27 cellular contexts compared by ENCODE assay signal in the genomic region with DNA sequence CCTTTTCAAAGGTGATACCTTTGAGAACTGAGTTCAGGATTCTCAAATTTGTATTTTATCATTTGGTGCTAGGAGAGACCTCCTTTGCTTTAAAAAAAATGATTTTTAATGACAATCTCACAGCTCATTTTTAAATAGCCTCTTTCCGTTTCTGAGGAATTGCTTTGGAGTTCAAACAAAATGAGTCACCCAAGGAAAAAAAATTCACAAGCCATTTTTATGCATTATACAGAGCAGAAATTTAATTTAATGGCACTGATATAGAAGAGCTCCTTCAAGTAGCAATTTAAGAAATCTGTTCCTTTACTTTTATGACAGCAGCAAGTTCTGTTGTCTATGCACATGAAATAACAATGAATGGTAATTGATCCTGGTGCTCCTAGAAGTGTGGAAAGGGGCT.
DNase-seq lines count a peak whose midpoint lies in the region; ATAC-seq, FAIRE-seq and TF ChIP-seq lines count a peak whose summit lies in the region.
"Had no signal": no experiment of that assay in that cellular context is flagged by ENCODE, and none has a peak within 500 bp of the region (broad histone marks: within the 10 kb centered on the region; RNA-seq: fewer than 3 reads in every experiment).

No MANE protein-coding gene starts in this region.

- no peak for TF ChIP-seq RAD21 in HepG2 (CRISPR knock-in tag; IDR thresholded peaks at IDR 0.05)

- peaks cover 6% of the 10 kb centered on the region for H3K4me1 Mint-ChIP-seq in stimulated activated naive CD8-positive, alpha-beta T cell treated with anti-CD3 and anti-CD28 coated beads, Interleukin-15, amount 100 ng/mL, for 72 hours
- H3K4me1 Mint-ChIP-seq in CD14-positive monocyte, result peaks cover 8% of the 10 kb centered on the region

- no peaks in the 10 kb centered on the region for H4K20me1 ChIP-seq in PC-3 (ENCODE audit: low read length)
- H4K20me1 ChIP-seq in HepG2 (ENCODE audit: insufficient read depth, low read length), result no peaks in the 10 kb centered on the region

- H3F3A ChIP-seq in PC-3 (ENCODE audit: low read length, unreplicated experiment), result no peaks in the 10 kb centered on the region

- in situ Hi-C loops in HepG2 (cut with HindIII; ENCODE audit: extremely low pct_ligation_motif_present, low pct_unique_long_range_greater_than_20kb), result no loop called here

- no TSS peak for BruUV-seq in PC-3 (replicated peaks; lab: Mats Ljungman, UMichigan)
- no TSS peak for BruUV-seq in HepG2 (replicated peaks; lab: Mats Ljungman, UMichigan)

- ATAC-seq in PC-3 (peak; percentile 64), GM19023 (IDR thresholded peaks at IDR 0.05; ENCODE audit: unreplicated experiment) (no peak), HepG2 (no peak)
- no peak for ATAC-seq in stimulated activated naive CD8-positive, alpha-beta T cell treated with anti-CD3 and anti-CD28 coated beads, Interleukin-15, amount 100 ng/mL, for 72 hours
- ATAC-seq: sciatic nerve had no signal

- intact Hi-C loops in PC-3 (cut with micrococcal nuclease), result no loop called here
- intact Hi-C loops in HepG2 (cut with micrococcal nuclease; ENCODE audit: unreplicated experiment), result no loop called here
- intact Hi-C loops in CD14-positive monocyte (cut with micrococcal nuclease), result no loop called here

- H3K9ac ChIP-seq in PC-3 (ENCODE audit: low read length) (no peak overlapping the region), HepG2 (ENCODE audit: insufficient read depth, low read depth, low read length) (no peak overlapping the region)

- peaks cover 8% of the 10 kb centered on the region; the same call in 1 of the 2 replicates for H3K4me1 ChIP-seq in PC-3 (ENCODE audit: insufficient read depth, low read length)
- H3K4me1 ChIP-seq in HepG2 (ENCODE audit: insufficient read depth, low read length), result no peaks in the 10 kb centered on the region

- no peak for TF ChIP-seq POLR2A in HepG2 (IDR thresholded peaks at IDR 0.05; ENCODE audit: insufficient read depth in 1 of 2, low read depth in 2 of 2, low read length in 2 of 2)

- H3K9me3 ChIP-seq in PC-3 (ENCODE audit: low read length) (no peaks in the 10 kb centered on the region), HepG2 (ENCODE audit: low read length) (no peaks in the 10 kb centered on the region)
- H3K9me3 ChIP-seq: stomach had no signal

- peak overlapping the region in 1 of 2 donors; percentile 22 for H3K27ac Mint-ChIP-seq in stimulated activated naive CD8-positive, alpha-beta T cell treated with anti-CD3 and anti-CD28 coated beads, Interleukin-15, amount 100 ng/mL, for 72 hours
- H3K27ac Mint-ChIP-seq in CD14-positive monocyte, result no peak overlapping the region
- H3K27ac Mint-ChIP-seq: CD4-positive, alpha-beta memory T cell; T-helper 1 cell treated with Interleukin-12 subunit alpha and Interleukin-12 subunit beta and Interleukin-4 antibody, amounts not matched to agents 30 μg/mL and 1 μg/mL, for 36 hours had no signal

- H3K79me2 ChIP-seq in PC-3 (ENCODE audit: low read length) (no peaks in the 10 kb centered on the region), HepG2 (ENCODE audit: insufficient read depth, low read length) (no peaks in the 10 kb centered on the region)

- no peaks in the 10 kb centered on the region for H3K9me3 Mint-ChIP-seq in stimulated activated naive CD8-positive, alpha-beta T cell treated with anti-CD3 and anti-CD28 coated beads, Interleukin-15, amount 100 ng/mL, for 72 hours
- H3K9me3 Mint-ChIP-seq in CD14-positive monocyte, result no peaks in the 10 kb centered on the region
- H3K9me3 Mint-ChIP-seq: CD4-positive, alpha-beta memory T cell; T-helper 1 cell treated with Interleukin-12 subunit alpha and Interleukin-12 subunit beta and Interleukin-4 antibody, amounts not matched to agents 30 μg/mL and 1 μg/mL, for 36 hours had no signal

- no peak for FAIRE-seq in HepG2 (lab: Jason Lieb, UNC)
- FAIRE-seq: frontal cortex, H54 had no signal

- TF ChIP-seq CTCF in PC-3 (conservative IDR thresholded peaks at IDR 0.05; ENCODE audit: low read depth, low read length) (no peak), HepG2 (CRISPR knock-in tag; IDR thresholded peaks at IDR 0.05) (no peak), CD14-positive monocyte (IDR thresholded peaks at IDR 0.05) (no peak)

- peaks cover 0 to 1% of the 10 kb centered on the region in 2 donors for H3K36me3 Mint-ChIP-seq in CD14-positive monocyte
- H3K36me3 Mint-ChIP-seq: CD4-positive, alpha-beta memory T cell had no signal

- H2AFZ ChIP-seq in PC-3 (ENCODE audit: low read length) (no peak overlapping the region), HepG2 (ENCODE audit: low read length) (no peak overlapping the region)

- H3K27me3 ChIP-seq in PC-3 (ENCODE audit: low read length) (no peaks in the 10 kb centered on the region), HepG2 (ENCODE audit: control insufficient read depth in 1 of 2, insufficient read depth in 2 of 2, low read length in 2 of 2) (no peaks in the 10 kb centered on the region)
- H3K27me3 ChIP-seq: stomach had no signal

- H3K4me3 ChIP-seq in PC-3 (ENCODE audit: low read length) (no peak overlapping the region), HepG2 (replicated peaks in 1 of 3; ENCODE audit: insufficient read depth in 1 of 3, low read depth in 2 of 3, low read length in 3 of 3) (no peak overlapping the region)
- H3K4me3 ChIP-seq: stomach had no signal

- WGBS in HepG2 (ENCODE audit: low lambda C conversion rate), result 17% methylated on average over 1 of the region's 1 CpG

- H3K4me3 Mint-ChIP-seq in stimulated activated naive CD8-positive, alpha-beta T cell treated with anti-CD3 and anti-CD28 coated beads, Interleukin-15, amount 100 ng/mL, for 72 hours, result no peak overlapping the region
- H3K4me3 Mint-ChIP-seq in CD14-positive monocyte, result no peak overlapping the region
- H3K4me3 Mint-ChIP-seq: CD4-positive, alpha-beta memory T cell; T-helper 1 cell treated with Interleukin-12 subunit alpha and Interleukin-12 subunit beta and Interleukin-4 antibody, amounts not matched to agents 30 μg/mL and 1 μg/mL, for 36 hours had no signal

- H3K36me3 ChIP-seq in PC-3 (ENCODE audit: low read depth, low read length) (no peaks in the 10 kb centered on the region), HepG2 (replicated peaks in 1 of 2; ENCODE audit: control insufficient read depth in 1 of 2, insufficient read depth in 2 of 2, low read length in 2 of 2) (no peaks in the 10 kb centered on the region)
- H3K36me3 ChIP-seq: stomach had no signal

- H3K9me2 ChIP-seq in PC-3 (replicated peaks; ENCODE audit: low read length), result 0 out of 2 replicates have a peak, but pooled peaks cover 3% of the 10 kb centered on the region

- no peaks in the 10 kb centered on the region for H3K27me3 Mint-ChIP-seq in stimulated activated naive CD8-positive, alpha-beta T cell treated with anti-CD3 and anti-CD28 coated beads, Interleukin-15, amount 100 ng/mL, for 72 hours
- no peaks in the 10 kb centered on the region for H3K27me3 Mint-ChIP-seq in CD14-positive monocyte (ENCODE audit: low read depth in 3 of 3)
- H3K27me3 Mint-ChIP-seq: CD4-positive, alpha-beta memory T cell had no signal

- POLR2A ChIA-PET in PC-3 (lab: Charles Lee; ENCODE audit: unreplicated experiment), result no interaction called here
- POLR2A ChIA-PET in HepG2 (lab: Yijun Ruan, JAX), result no interaction called here

- no peak for TF ChIP-seq EP300 in HepG2 (IDR thresholded peaks at IDR 0.05; ENCODE audit: low read depth in 2 of 2, low read length in 2 of 2)
- no peak for TF ChIP-seq EP300 in HepG2 (CRISPR knock-in tag; IDR thresholded peaks at IDR 0.05; ENCODE audit: borderline replicate concordance)

- no peak overlapping the region for H3K27ac ChIP-seq in PC-3 (ENCODE audit: low read length)
- no peak overlapping the region for H3K27ac ChIP-seq in HepG2 (ENCODE audit: extremely low read length, insufficient read depth, low read length)
- H3K27ac ChIP-seq: epithelial cell of prostate, stomach had no signal

- CTCF ChIA-PET in PC-3 (lab: Charles Lee), result no interaction called here
- CTCF ChIA-PET in HepG2 (lab: Yijun Ruan, JAX; ENCODE audit: low intra/inter-chr PET ratio, low total read pairs), result no interaction called here

- H3K4me2 ChIP-seq in PC-3 (ENCODE audit: low read length), result no peak overlapping the region
- H3K4me2 ChIP-seq in HepG2 (ENCODE audit: low read depth, low read length), result no peak overlapping the region

- peak; percentile 37 for DNase-seq in EL
- peak; percentile 46 for DNase-seq in PC-3
- peak; percentile 36 for DNase-seq in dermis blood vessel endothelial cell
- DNase-seq in myocyte (ENCODE audit: low read depth), result peak; percentile 33
- no peak for DNase-seq in HepG2 (ENCODE audit: low spot score)
- no peak for DNase-seq in stimulated activated naive CD8-positive, alpha-beta T cell treated with anti-CD3 and anti-CD28 coated beads, Interleukin-15, amount 100 ng/mL, for 72 hours
- no peak for DNase-seq in CD14-positive monocyte (ENCODE audit: low spot score)
- DNase-seq: activated CD4-positive, alpha-beta T cell treated with anti-CD3 and anti-CD28 coated beads for 1 hour; activated CD8-positive, alpha-beta memory T cell treated with anti-CD3 and anti-CD28 coated beads for 24 hours; activated T-cell treated with anti-CD3 and anti-CD28 coated beads, Interleukin-2, amount 50 U/mL, for 1 hour; CD4-positive, alpha-beta memory T cell; DMS 273 treated with DMSO at 0.1 percent for 48 hours; GF-D8; hippocampal formation; islet precursor cell; Karpas-422; NCI-H187; NCI-H2227 treated with DMSO at 0.1 percent for 48 hours; posterior cingulate gyrus; stimulated activated CD4-positive, alpha-beta T cell treated with anti-CD3 and anti-CD28 coated beads, Interleukin-15, amount 100 ng/mL, for 24 hours; stomach had no signal

TF ChIP-seq in HepG2, 621 proteins besides CTCF, POLR2A, EP300 and RAD21:
- TF ChIP-seq TMF1 (CRISPR knock-in tag; IDR thresholded peaks at IDR 0.05; ENCODE audit: low read depth), result no peak

Comparison
In these comparisons a context has a peak if more than half of its experiments do, and no peak if none do; other contexts are left out.
1. DNase-seq: peak in EL (single experiment), PC-3 (single experiment), dermis blood vessel endothelial cell (single experiment) and myocyte (single experiment); none in HepG2 (single experiment), stimulated activated naive CD8-positive, alpha-beta T cell treated with anti-CD3 and anti-CD28 coated beads, Interleukin-15, amount 100 ng/mL, for 72 hours (0 of 2) and CD14-positive monocyte (single experiment).